8 cellular contexts compared by ENCODE assay signal in the genomic region with DNA sequence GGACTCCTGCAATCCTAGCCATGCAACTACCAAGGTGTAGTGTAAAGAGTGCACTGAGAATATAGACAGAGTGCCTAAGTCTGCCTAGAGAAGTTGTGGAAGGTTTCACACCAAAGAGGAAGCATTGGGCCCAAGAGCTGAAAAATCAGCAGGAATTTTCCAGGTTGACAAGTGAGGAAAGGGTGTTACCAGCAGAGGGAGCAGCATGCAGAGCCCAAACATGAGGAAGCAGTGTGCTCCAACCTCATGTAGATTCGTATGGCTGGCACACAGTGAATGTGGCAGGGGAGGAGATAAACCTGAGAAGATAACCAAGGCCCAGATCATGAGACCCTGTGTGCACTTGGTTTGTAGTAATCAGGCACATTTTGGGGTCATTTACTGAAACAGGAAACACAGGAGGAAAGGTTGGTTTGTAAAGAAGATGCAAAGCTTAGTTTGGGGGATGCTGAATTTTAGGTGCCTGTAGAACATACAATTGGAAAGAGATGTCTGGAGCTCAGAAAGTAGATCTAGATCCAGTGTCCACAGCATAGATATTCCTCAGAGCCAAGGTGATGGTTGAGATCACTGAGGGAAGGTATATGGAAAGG. TPM values are rescaled to one million over a fixed set of nuclear protein-coding genes. Genes with fewer than 3 reads are reported as not detected.
A peak's percentile ranks its signal among the peaks of the same experiment; 100 is the strongest.
DNase-seq lines count a peak whose midpoint lies in the region; ATAC-seq and TF ChIP-seq lines count a peak whose summit lies in the region.

No MANE protein-coding gene starts in this region.

- TF ChIP-seq RAD21 in HCT116 (IDR thresholded peaks at IDR 0.05; ENCODE audit: low read depth) = peak; percentile 61

- DNase-seq in CD8-positive, alpha-beta T cell = peak in 3 of 7 experiments; percentile 26 to 54 (median 34)
- DNase-seq in HCT116 (ENCODE audit: low read depth, low spot score) = peak; percentile 43
- peak; percentile 76 for DNase-seq in NCI-H82 (lab: John Stamatoyannopoulos, UW)
- DNase-seq in activated naive CD4-positive, alpha-beta T cell treated with anti-CD3 and anti-CD28 coated beads for 36 hours = peak; percentile 67
- DNase-seq in glomerular visceral epithelial cell (ENCODE audit: extremely low spot score) = peak; percentile 50
- peak; percentile 26 for DNase-seq in progenitor cell of endocrine pancreas (ENCODE audit: low spot score, unreplicated experiment)
- DNase-seq in KG1 (lab: John Stamatoyannopoulos, UW) = no peak

- no peaks in the 10 kb centered on the region for H3K79me2 ChIP-seq in HCT116 (ENCODE audit: insufficient read depth, low read length)

- RAD21 ChIA-PET in HCT116 (lab: Charles Lee; ENCODE audit: low non-redundant PET in 1 of 2, low total read pairs in 2 of 2, uncharacterized antibody in 2 of 2, unreplicated experiment in 2 of 2) = interaction anchor here in 1 of 2 experiments (1.7 kb wide), 1 partner anchor 60 kb away, joined by 7 read pairs; no protein-coding TSS in a partner anchor

- H3K27ac Mint-ChIP-seq in CD8-positive, alpha-beta T cell = no peak overlapping the region
- no peak overlapping the region for H3K27ac Mint-ChIP-seq in activated naive CD4-positive, alpha-beta T cell treated with anti-CD3 and anti-CD28 coated beads for 36 hours
- H3K27ac Mint-ChIP-seq in progenitor cell of endocrine pancreas = no peak overlapping the region

- no peak overlapping the region for H3K4me3 Mint-ChIP-seq in CD8-positive, alpha-beta T cell
- H3K4me3 Mint-ChIP-seq in activated naive CD4-positive, alpha-beta T cell treated with anti-CD3 and anti-CD28 coated beads for 36 hours = no peak overlapping the region
- H3K4me3 Mint-ChIP-seq in progenitor cell of endocrine pancreas (ENCODE audit: low read depth) = no peak overlapping the region

- H3K9me3 Mint-ChIP-seq in CD8-positive, alpha-beta T cell = no peaks in the 10 kb centered on the region
- no peaks in the 10 kb centered on the region for H3K9me3 Mint-ChIP-seq in activated naive CD4-positive, alpha-beta T cell treated with anti-CD3 and anti-CD28 coated beads for 36 hours
- H3K9me3 Mint-ChIP-seq in progenitor cell of endocrine pancreas (ENCODE audit: low read depth) = no peaks in the 10 kb centered on the region

- TF ChIP-seq POLR2A in HCT116 (IDR thresholded peaks at IDR 0.05; ENCODE audit: borderline replicate concordance, extremely low read depth, insufficient read depth, insufficient read length) = no peak

- intact Hi-C loops in CD8-positive, alpha-beta T cell (cut with DNase I, micrococcal nuclease) = no loop called here
- intact Hi-C loops in HCT116 (cut with micrococcal nuclease) = loop anchor here (1.0 kb wide), 1 partner anchor 66 kb away; no protein-coding TSS in a partner anchor
- intact Hi-C loops in activated naive CD4-positive, alpha-beta T cell treated with anti-CD3 and anti-CD28 coated beads for 36 hours (cut with micrococcal nuclease) = loop anchor here (1.0 to 5.0 kb wide), 7 partner anchors 20 to 318 kb away; a partner anchor contains a TSS

- peak overlapping the region; percentile 53 for H2AFZ ChIP-seq in HCT116 (ENCODE audit: low read depth, low read length, poor library complexity, severe bottlenecking)

- BruUV-seq in HCT116 (replicated peaks; lab: Mats Ljungman, UMichigan) = no TSS peak

- POLR2A ChIA-PET in CD8-positive, alpha-beta T cell (lab: Charles Lee) = interaction anchor here (1.2 to 3.0 kb wide), 4 partner anchors 36 to 60 kb away, joined by 3 to 13 read pairs (median 6); a partner anchor contains a TSS
- POLR2A ChIA-PET in HCT116 (lab: Charles Lee) = no interaction called here

- no peaks in the 10 kb centered on the region for H3K9me3 ChIP-seq in CD8-positive, alpha-beta T cell (ENCODE audit: low read length)
- no peaks in the 10 kb centered on the region for H3K9me3 ChIP-seq in HCT116 (ENCODE audit: control insufficient read depth in 1 of 2, insufficient read depth in 1 of 2, low read depth in 1 of 2, low read length in 2 of 2)

- no peaks in the 10 kb centered on the region for H3K27me3 ChIP-seq in CD8-positive, alpha-beta T cell (ENCODE audit: insufficient read depth, low read length)
- no peaks in the 10 kb centered on the region for H3K27me3 ChIP-seq in HCT116 (ENCODE audit: insufficient read depth, low read length)

- ATAC-seq in CD8-positive, alpha-beta T cell = peak; percentile 50
- peak; percentile 77 for ATAC-seq in HCT116
- no peak for ATAC-seq in HG03097 (IDR thresholded peaks at IDR 0.05; ENCODE audit: low FRiP score, unreplicated experiment)

- no peaks in the 10 kb centered on the region for H4K20me1 ChIP-seq in HCT116 (ENCODE audit: insufficient read depth)

- CTCF ChIA-PET in CD8-positive, alpha-beta T cell (lab: Charles Lee) = interaction anchor here (0.7 to 16.8 kb wide), 9 partner anchors 9 to 73 kb away, joined by 3 to 733 read pairs (median 4); a partner anchor contains a TSS
- CTCF ChIA-PET in HCT116 (lab: Charles Lee) = interaction anchor here (0.6 to 2.4 kb wide), 17 partner anchors 9 to 318 kb away, joined by 3 to 26 read pairs (median 3); a partner anchor contains a TSS
- CTCF ChIA-PET in activated naive CD4-positive, alpha-beta T cell treated with anti-CD3 and anti-CD28 coated beads for 36 hours (lab: Charles Lee) = interaction anchor here (0.6 to 12.8 kb wide), 14 partner anchors 8 to 249 kb away, joined by 3 to 736 read pairs (median 3); a partner anchor contains a TSS

- H3K9me2 ChIP-seq in HCT116 (ENCODE audit: insufficient read depth) = no peaks in the 10 kb centered on the region

- no peaks in the 10 kb centered on the region for H3K27me3 Mint-ChIP-seq in CD8-positive, alpha-beta T cell (ENCODE audit: low read depth)
- no peaks in the 10 kb centered on the region for H3K27me3 Mint-ChIP-seq in activated naive CD4-positive, alpha-beta T cell treated with anti-CD3 and anti-CD28 coated beads for 36 hours (ENCODE audit: low read depth)
- H3K27me3 Mint-ChIP-seq in progenitor cell of endocrine pancreas = peaks cover 7% of the 10 kb centered on the region

- no peaks in the 10 kb centered on the region for H3K36me3 Mint-ChIP-seq in CD8-positive, alpha-beta T cell
- no peaks in the 10 kb centered on the region for H3K36me3 Mint-ChIP-seq in activated naive CD4-positive, alpha-beta T cell treated with anti-CD3 and anti-CD28 coated beads for 36 hours (ENCODE audit: low read depth)
- H3K36me3 Mint-ChIP-seq in progenitor cell of endocrine pancreas (ENCODE audit: insufficient read depth) = no peaks in the 10 kb centered on the region

- no peak overlapping the region for H3K27ac ChIP-seq in CD8-positive, alpha-beta T cell (ENCODE audit: low read depth, low read length)
- H3K27ac ChIP-seq in HCT116 (ENCODE audit: low read depth, low read length) = no peak overlapping the region

- H3K9ac ChIP-seq in HCT116 (ENCODE audit: low read length) = no peak overlapping the region

- no peak overlapping the region for H3K4me3 ChIP-seq in CD8-positive, alpha-beta T cell (ENCODE audit: low read depth, low read length)
- H3K4me3 ChIP-seq in HCT116 (replicated peaks in 1 of 2; ENCODE audit: low read depth in 1 of 2, low read length in 2 of 2) = no peak overlapping the region

- peaks cover 34% of the 10 kb centered on the region for H3K4me1 ChIP-seq in CD8-positive, alpha-beta T cell (ENCODE audit: insufficient read depth, low read length)
- no peaks in the 10 kb centered on the region for H3K4me1 ChIP-seq in HCT116 (ENCODE audit: control insufficient read depth in 1 of 2, insufficient read depth in 2 of 2, low read length in 2 of 2)

- no peaks in the 10 kb centered on the region for H3K36me3 ChIP-seq in CD8-positive, alpha-beta T cell (ENCODE audit: insufficient read depth, low read length)
- no peaks in the 10 kb centered on the region for H3K36me3 ChIP-seq in HCT116 (ENCODE audit: control insufficient read depth in 1 of 2, insufficient read depth in 2 of 2, low read length in 2 of 2)

- H3K4me1 Mint-ChIP-seq in CD8-positive, alpha-beta T cell (ENCODE audit: low read depth) = peaks cover 3% of the 10 kb centered on the region
- H3K4me1 Mint-ChIP-seq in activated naive CD4-positive, alpha-beta T cell treated with anti-CD3 and anti-CD28 coated beads for 36 hours (ENCODE audit: low read depth) = peaks cover 2% of the 10 kb centered on the region
- peaks cover 6% of the 10 kb centered on the region for H3K4me1 Mint-ChIP-seq in progenitor cell of endocrine pancreas (ENCODE audit: low read depth)

- TF ChIP-seq CTCF in CD8-positive, alpha-beta T cell (IDR thresholded peaks at IDR 0.05) = peak; percentile 38
- TF ChIP-seq CTCF in HCT116 (IDR thresholded peaks at IDR 0.05 in 2 of 3, conservative IDR thresholded peaks at IDR 0.05 in 1 of 3; ENCODE audit: borderline replicate concordance in 1 of 3, insufficient read depth in 1 of 3, low read depth in 2 of 3, low read length in 2 of 3) (peak; percentile 73 to 80 (median 79); a peak in 5 of 6 replicates), progenitor cell of endocrine pancreas (IDR thresholded peaks at IDR 0.05; ENCODE audit: unreplicated experiment) (peak; percentile 74)

- no peak overlapping the region for H3K4me2 ChIP-seq in HCT116 (ENCODE audit: low read length)

RNA-seq across cellular contexts. Expression of a gene that starts 1.7 kb away (rescaled TPM):
- total RNA-seq in CD8-positive, alpha-beta T cell = under 1 TPM; 0.71 to 0.83 TPM
- 4.6 TPM for total RNA-seq in HCT116 (2021; ENCODE audit: unreplicated experiment)
- polyA plus RNA-seq in HCT116 (2012) = 0.79 and 1.3 TPM in 2 replicates
- under 1 TPM in 1 of 2 experiments, not detected in 1; 0.64 TPM for total RNA-seq in activated naive CD4-positive, alpha-beta T cell treated with anti-CD3 and anti-CD28 coated beads for 36 hours
- 2.5 and 6.1 TPM in 2 replicates for total RNA-seq in progenitor cell of endocrine pancreas

RNA-seq across cellular contexts. Expression of a gene that starts 20.2 kb away (rescaled TPM):
- total RNA-seq in CD8-positive, alpha-beta T cell = 100 to 1,000 TPM; 130 to 147 TPM
- total RNA-seq in HCT116 (2021; ENCODE audit: unreplicated experiment) (12.4 TPM), progenitor cell of endocrine pancreas (64.2 and 71.4 TPM in 2 replicates)
- 10.5 and 11.8 TPM in 2 replicates for polyA plus RNA-seq in HCT116 (2012)
- 10 to 100 TPM; 44.5 to 45.1 TPM for total RNA-seq in activated naive CD4-positive, alpha-beta T cell treated with anti-CD3 and anti-CD28 coated beads for 36 hours

RNA-seq across cellular contexts. Expression of a gene that starts 34.7 kb away (rescaled TPM):
- 10 to 100 TPM; 14.5 to 18.3 TPM for total RNA-seq in CD8-positive, alpha-beta T cell
- total RNA-seq in HCT116 (2021; ENCODE audit: unreplicated experiment) (13.4 TPM), progenitor cell of endocrine pancreas (18.5 and 22.6 TPM in 2 replicates)
- polyA plus RNA-seq in HCT116 (2012) = 11.3 and 12.1 TPM in 2 replicates
- total RNA-seq in activated naive CD4-positive, alpha-beta T cell treated with anti-CD3 and anti-CD28 coated beads for 36 hours = 1 to 10 TPM; 7.7 to 9.4 TPM

RNA-seq across cellular contexts. Expression of a gene that starts 42.1 kb away (rescaled TPM):
- 10 to 100 TPM; 76.5 to 89.7 TPM for total RNA-seq in CD8-positive, alpha-beta T cell
- total RNA-seq in HCT116 (2021; ENCODE audit: unreplicated experiment) = 77.9 TPM
- polyA plus RNA-seq in HCT116 (2012) = 80.6 and 82.7 TPM in 2 replicates
- total RNA-seq in activated naive CD4-positive, alpha-beta T cell treated with anti-CD3 and anti-CD28 coated beads for 36 hours = 10 to 100 TPM; 33.5 to 37.9 TPM
- total RNA-seq in progenitor cell of endocrine pancreas = 77.0 and 78.1 TPM in 2 replicates

RNA-seq across cellular contexts. Expression of a gene that starts 42.2 kb away (rescaled TPM):
- total RNA-seq in CD8-positive, alpha-beta T cell = 10 to 100 TPM; 68.6 to 73.0 TPM
- total RNA-seq in HCT116 (2021; ENCODE audit: unreplicated experiment) (22.9 TPM), progenitor cell of endocrine pancreas (34.2 and 37.5 TPM in 2 replicates)
- 16.8 and 20.5 TPM in 2 replicates for polyA plus RNA-seq in HCT116 (2012)
- total RNA-seq in activated naive CD4-positive, alpha-beta T cell treated with anti-CD3 and anti-CD28 coated beads for 36 hours = 10 to 100 TPM; 35.1 to 41.7 TPM

Comparison
In these comparisons a context has a peak if more than half of its experiments do, and no peak if none do; other contexts are left out.
1. intact Hi-C loops: an anchor here in HCT116 (1.0 kb wide) and activated naive CD4-positive, alpha-beta T cell treated with anti-CD3 and anti-CD28 coated beads for 36 hours (1.0 to 5.0 kb wide); none called in CD8-positive, alpha-beta T cell.